In the genomic region with DNA sequence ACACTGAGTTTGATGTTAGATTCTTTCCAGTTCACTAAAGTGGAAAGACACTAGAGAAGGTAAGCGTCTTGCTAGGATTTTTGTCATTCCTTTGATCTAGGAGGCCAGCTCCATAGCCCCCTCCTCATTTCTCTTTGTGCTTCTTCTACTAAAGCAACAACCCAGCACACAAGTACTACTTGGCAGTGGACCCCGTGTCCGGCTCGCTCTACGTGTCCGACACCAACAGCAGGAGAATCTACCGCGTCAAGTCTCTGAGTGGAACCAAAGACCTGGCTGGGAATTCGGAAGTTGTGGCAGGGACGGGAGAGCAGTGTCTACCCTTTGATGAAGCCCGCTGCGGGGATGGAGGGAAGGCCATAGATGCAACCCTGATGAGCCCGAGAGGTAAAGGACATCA, we compare ENCODE assay signal across 8 cellular contexts.
"Had no signal": no experiment of that assay in that cellular context is flagged by ENCODE, and none has a peak within 500 bp of the region (broad histone marks: within the 10 kb centered on the region; RNA-seq: fewer than 3 reads in every experiment).

No MANE protein-coding gene starts in this region.

- ATAC-seq: GM12878 had no signal

- FAIRE-seq: G401.6, GM12878, GM12891, GM12892, GM18507, GM19239 had no signal

- H3K4me3 ChIP-seq: GM12878 had no signal

- DNase-seq: GDM1, GF-D8 had no signal
